In the genomic region with DNA sequence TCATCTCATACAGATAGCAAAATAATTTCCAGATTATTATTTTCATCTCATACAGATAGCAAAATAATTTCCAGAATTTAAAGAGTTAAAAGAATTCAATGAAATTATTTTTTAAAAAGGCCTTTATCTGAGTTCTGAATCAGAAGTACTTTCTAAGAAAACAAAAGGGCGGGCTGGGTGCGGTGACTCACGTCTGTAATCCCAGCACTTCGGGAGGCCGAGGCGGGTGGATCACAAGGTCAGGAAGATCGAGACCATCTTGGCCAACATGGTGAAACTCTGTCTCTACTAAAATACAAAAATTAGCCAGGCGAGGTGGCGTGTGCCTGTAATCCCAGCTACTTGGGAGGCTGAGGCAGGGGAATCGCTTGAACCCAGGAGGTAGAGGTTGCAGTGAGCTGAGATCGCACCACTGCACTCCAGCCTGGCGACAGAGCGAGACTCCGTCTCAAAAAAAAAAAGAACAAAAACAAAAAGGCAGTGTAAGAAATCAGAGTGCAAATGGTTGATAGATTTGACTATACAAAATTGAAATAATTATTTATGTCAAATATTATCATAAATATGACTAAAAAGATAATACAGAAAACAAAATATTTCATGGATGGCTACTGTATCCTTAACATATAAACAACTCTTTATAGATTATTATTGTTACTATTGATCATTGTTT, we compare ENCODE assay signal across 3 cellular contexts. TPM values are rescaled to one million over a fixed set of nuclear protein-coding genes. Genes with fewer than 3 reads are reported as not detected.
"Had no signal": no experiment of that assay in that cellular context is flagged by ENCODE, and none has a peak within 500 bp of the region (broad histone marks: within the 10 kb centered on the region; RNA-seq: fewer than 3 reads in every experiment).

No MANE protein-coding gene starts in this region.

RNA-seq across cellular contexts. Expression of gene C1GALT1C1L, which starts 50.9 kb away (rescaled TPM):
- total RNA-seq: activated CD4-positive, alpha-beta T cell treated with anti-CD3 and anti-CD28 coated beads, Interleukin-2, amount 10 ng/mL, durations not matched to agents 7 days and 5 days; cardiac muscle cell had no signal
- polyA plus RNA-seq: neural cell had no signal
